In the genomic region with DNA sequence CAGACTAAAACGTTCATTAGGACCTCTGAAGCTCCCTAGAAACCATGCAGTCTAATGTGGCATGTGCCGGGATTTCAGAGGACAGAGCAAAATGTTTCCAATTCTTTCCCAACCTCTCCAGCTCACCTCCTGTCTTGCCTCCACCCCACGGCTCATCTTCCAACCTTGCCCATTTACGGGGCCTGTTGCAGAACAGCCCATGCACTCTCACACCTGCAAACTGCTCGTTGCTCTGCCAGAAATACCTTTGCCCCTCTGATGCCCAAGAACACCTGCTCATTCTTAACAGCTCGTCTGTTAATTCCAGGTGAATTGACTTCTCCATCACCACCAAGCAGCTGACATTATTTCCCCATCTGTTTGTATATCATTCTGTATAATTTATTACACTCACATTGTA, we compare ENCODE assay signal across 16 cellular contexts. TPM values are rescaled to one million over a fixed set of nuclear protein-coding genes. Genes with fewer than 3 reads are reported as not detected.
A peak's percentile ranks its signal among the peaks of the same experiment; 100 is the strongest.
DNase-seq lines count a peak whose midpoint lies in the region; ATAC-seq and TF ChIP-seq lines count a peak whose summit lies in the region.
"Had no signal": no experiment of that assay in that cellular context is flagged by ENCODE, and none has a peak within 500 bp of the region (broad histone marks: within the 10 kb centered on the region; RNA-seq: fewer than 3 reads in every experiment).

No MANE protein-coding gene starts in this region.

- no peaks in the 10 kb centered on the region for H3K9me3 ChIP-seq in BLaER1 treated with 17β-estradiol and CSF1 and Interleukin-3, amounts not matched to agents 10 nM and 100 nM (replicated peaks in 1 of 11)
- no peaks in the 10 kb centered on the region for H3K9me3 ChIP-seq in psoas muscle
- H3K9me3 ChIP-seq: breast epithelium had no signal

- ATAC-seq in left colon (peak; percentile 39), GM21529 (IDR thresholded peaks at IDR 0.05; ENCODE audit: unreplicated experiment) (no peak), psoas muscle (no peak)

- no peaks in the 10 kb centered on the region; a peak in 2 of 22 replicates for H4K20me1 ChIP-seq in BLaER1 treated with 17β-estradiol and CSF1 and Interleukin-3, amounts not matched to agents 10 nM and 100 nM

- intact Hi-C loops in left colon (cut with DNase I, micrococcal nuclease), result loop anchor here in 1 of 2 donors (10.0 kb wide), 2 partner anchors 73 to 173 kb away; a partner anchor contains a TSS
- intact Hi-C loops in psoas muscle (cut with DNase I), result no loop called here

- DNase-seq in NAMALWA (ENCODE audit: low spot score) (peak; percentile 24), NCI-H510A (lab: John Stamatoyannopoulos, UW) (peak; percentile 47), left colon (no peak), NCI-H187 treated with DMSO at 0.1 percent for 48 hours (lab: John Stamatoyannopoulos, UW) (no peak), ecto neural progenitor cell (ENCODE audit: low spot score) (no peak), psoas muscle (no peak)
- DNase-seq: ACHN; activated CD4-positive, alpha-beta T cell treated with anti-CD3 and anti-CD28 coated beads for 4 hours; effector CD4-positive, alpha-beta T cell; MM.1S; Right ventricle myocardium superior; stimulated activated CD4-positive, alpha-beta T cell treated with anti-CD3 and anti-CD28 coated beads, Interleukin-15, amount 100 ng/mL, for 24 hours had no signal

- no peaks in the 10 kb centered on the region for H3K36me3 ChIP-seq in BLaER1 treated with 17β-estradiol and CSF1 and Interleukin-3, amounts not matched to agents 10 nM and 100 nM
- no peaks in the 10 kb centered on the region for H3K36me3 ChIP-seq in psoas muscle (ENCODE audit: insufficient read depth in 1 of 2, low read depth in 1 of 2)
- H3K36me3 ChIP-seq: breast epithelium had no signal

- peaks cover 0 to 19% (median 0%) of the 10 kb centered on the region in 11 experiments; a peak in 7 of 22 replicates for H3K27me3 ChIP-seq in BLaER1 treated with 17β-estradiol and CSF1 and Interleukin-3, amounts not matched to agents 10 nM and 100 nM
- no peaks in the 10 kb centered on the region for H3K27me3 ChIP-seq in psoas muscle (ENCODE audit: insufficient read depth in 3 of 3, low read length in 2 of 3)
- H3K27me3 ChIP-seq: breast epithelium, hepatocyte had no signal

- TF ChIP-seq CTCF in psoas muscle (IDR thresholded peaks at IDR 0.05), result no peak

- H3K4me3 ChIP-seq in BLaER1 treated with 17β-estradiol and CSF1 and Interleukin-3, amounts not matched to agents 10 nM and 100 nM, result no peak overlapping the region
- H3K4me3 ChIP-seq in psoas muscle, result no peak overlapping the region
- H3K4me3 ChIP-seq: breast epithelium, hepatocyte had no signal

- no peak overlapping the region for H3K27ac ChIP-seq in BLaER1 treated with 17β-estradiol and CSF1 and Interleukin-3, amounts not matched to agents 10 nM and 100 nM
- no peak overlapping the region for H3K27ac ChIP-seq in psoas muscle
- H3K27ac ChIP-seq: breast epithelium, hepatocyte had no signal

- H3K4me2 ChIP-seq in BLaER1 treated with 17β-estradiol and CSF1 and Interleukin-3, amounts not matched to agents 10 nM and 100 nM, result peak overlapping the region in 9 of 11 experiments; percentile 76 to 90 (median 87); a peak in 16 of 22 replicates
- H3K4me2 ChIP-seq: hepatocyte had no signal

- WGBS in psoas muscle, 3 donors, result 25 to 44% (median 38%) methylated on average over 6 of the region's 6 CpGs

- peaks cover 19 to 90% (median 78%) of the 10 kb centered on the region in 10 experiments for H3K4me1 ChIP-seq in BLaER1 treated with 17β-estradiol and CSF1 and Interleukin-3, amounts not matched to agents 10 nM and 100 nM
- H3K4me1 ChIP-seq in psoas muscle, result no peaks in the 10 kb centered on the region
- H3K4me1 ChIP-seq: breast epithelium had no signal

- 0 out of 22 replicates have a peak overlapping the region, but pooled peaks of 1 of the 11 experiments have one; percentile 4 for H3K9ac ChIP-seq in BLaER1 treated with 17β-estradiol and CSF1 and Interleukin-3, amounts not matched to agents 10 nM and 100 nM

RNA-seq across cellular contexts. Expression of a gene that starts 53.9 kb away (rescaled TPM):
- total RNA-seq in left colon, result 10 to 100 TPM; 85.2 to 88.5 TPM
- 10 to 100 TPM; 11.6 to 22.8 (median 15.8) TPM for total RNA-seq in psoas muscle
- 10 to 100 TPM in 2 of 3 donors, 1 to 10 TPM in 1; 6.8 to 15.6 (median 10.6) TPM for polyA plus RNA-seq in psoas muscle

Comparison
In these comparisons a context has a peak if more than half of its experiments do, and no peak if none do; other contexts are left out.
1. DNase-seq: peak in NAMALWA (single experiment) and NCI-H510A (single experiment); none in left colon (0 of 2), NCI-H187 treated with DMSO at 0.1 percent for 48 hours (single experiment), ecto neural progenitor cell (single experiment) and psoas muscle (0 of 2).